24 cellular contexts compared by ENCODE assay signal in the genomic region with DNA sequence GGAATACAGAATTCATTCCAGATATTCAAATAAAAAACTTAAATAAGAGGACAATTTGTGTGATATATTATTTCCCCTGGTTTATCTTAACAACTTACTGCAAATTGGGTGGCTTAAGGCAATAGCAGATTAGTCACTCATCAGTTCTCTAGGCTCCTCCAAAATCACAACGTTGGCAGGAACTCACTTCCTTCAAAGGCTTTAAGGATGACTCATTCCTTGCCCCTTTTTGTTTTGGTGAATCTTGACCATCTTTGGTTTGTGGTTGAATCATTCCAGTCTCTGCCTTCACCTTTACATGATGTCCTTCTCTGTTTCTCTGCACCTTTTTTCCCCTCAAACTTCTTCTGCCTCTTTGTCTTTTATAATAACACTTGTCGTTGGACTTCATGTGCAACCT. TPM values are rescaled to one million over a fixed set of nuclear protein-coding genes. Genes with fewer than 3 reads are reported as not detected.
"Had no signal": no experiment of that assay in that cellular context is flagged by ENCODE, and none has a peak within 500 bp of the region (broad histone marks: within the 10 kb centered on the region; RNA-seq: fewer than 3 reads in every experiment).

No MANE protein-coding gene starts in this region.

- DNase-seq: activated CD4-positive, alpha-beta memory T cell treated with anti-CD3 and anti-CD28 coated beads, Interleukin-2, amount 10 ng/mL, durations not matched to agents 7 days and 5 days; activated CD4-positive, alpha-beta T cell treated with anti-CD3 and anti-CD28 coated beads, Interleukin-2, amount 50 U/mL, for 1 hour; activated CD4-positive, CD25-positive, alpha-beta regulatory T cell; activated gamma-delta T cell; activated naive CD4-positive, alpha-beta T cell treated with anti-CD3 and anti-CD28 coated beads for 36 hours; activated T-cell treated with anti-CD3 and anti-CD28 coated beads for 4 hours; activated T-cell treated with anti-CD3 and anti-CD28 coated beads, Interleukin-2, amount 50 U/mL, for 48 hours; brain microvascular endothelial cell; cerebellar nuclear complex; KG1; MG63; MV-4-11; NCI-H1105 treated with DMSO at 0.1 percent for 48 hours; NCI-H1436 treated with DMSO at 0.1 percent for 48 hours; NCI-H187; NCI-H2081; NCI-H446; NCI-H524; PC-9; SIG-M5; T-helper 2 cell had no signal

- H3K27ac ChIP-seq: brain microvascular endothelial cell, PC-9 had no signal

- H3K9me3 ChIP-seq: MG63 had no signal

- H3K36me3 ChIP-seq: brain microvascular endothelial cell, MG63 had no signal

- H3K4me3 ChIP-seq: MG63, PC-9 had no signal

- ATAC-seq: activated T-helper 17 cell treated with anti-CD3 and anti-CD28 coated beads, Interleukin-2, amount 50 U/mL, for 72 hours had no signal

- H3K27me3 ChIP-seq: brain microvascular endothelial cell, MG63 had no signal

RNA-seq across cellular contexts. Expression of a gene that starts 3.4 kb away (rescaled TPM):
- total RNA-seq: activated CD4-positive, alpha-beta memory T cell treated with anti-CD3 and anti-CD28 coated beads, Interleukin-2, amount 10 ng/mL, durations not matched to agents 7 days and 5 days; activated CD8-positive, alpha-beta memory T cell treated with anti-CD3 and anti-CD28 coated beads for 36 hours; activated naive CD4-positive, alpha-beta T cell treated with anti-CD3 and anti-CD28 coated beads for 36 hours; activated T-helper 17 cell treated with anti-CD3 and anti-CD28 coated beads, Interleukin-2, amount 50 U/mL, for 72 hours; cardiac septum; PC-9 had no signal

RNA-seq across cellular contexts. Expression of a gene that starts 28.0 kb away (rescaled TPM):
- total RNA-seq: activated CD4-positive, alpha-beta memory T cell treated with anti-CD3 and anti-CD28 coated beads, Interleukin-2, amount 10 ng/mL, durations not matched to agents 7 days and 5 days; activated CD8-positive, alpha-beta memory T cell treated with anti-CD3 and anti-CD28 coated beads for 36 hours; activated naive CD4-positive, alpha-beta T cell treated with anti-CD3 and anti-CD28 coated beads for 36 hours; activated T-helper 17 cell treated with anti-CD3 and anti-CD28 coated beads, Interleukin-2, amount 50 U/mL, for 72 hours; cardiac septum; PC-9 had no signal

RNA-seq across cellular contexts. Expression of a gene that starts 30.2 kb away (rescaled TPM):
- total RNA-seq: activated CD4-positive, alpha-beta memory T cell treated with anti-CD3 and anti-CD28 coated beads, Interleukin-2, amount 10 ng/mL, durations not matched to agents 7 days and 5 days; activated CD8-positive, alpha-beta memory T cell treated with anti-CD3 and anti-CD28 coated beads for 36 hours; activated naive CD4-positive, alpha-beta T cell treated with anti-CD3 and anti-CD28 coated beads for 36 hours; activated T-helper 17 cell treated with anti-CD3 and anti-CD28 coated beads, Interleukin-2, amount 50 U/mL, for 72 hours; cardiac septum; PC-9 had no signal

RNA-seq across cellular contexts. Expression of a gene that starts 52.0 kb away (rescaled TPM):
- total RNA-seq: activated CD4-positive, alpha-beta memory T cell treated with anti-CD3 and anti-CD28 coated beads, Interleukin-2, amount 10 ng/mL, durations not matched to agents 7 days and 5 days; activated CD8-positive, alpha-beta memory T cell treated with anti-CD3 and anti-CD28 coated beads for 36 hours; activated naive CD4-positive, alpha-beta T cell treated with anti-CD3 and anti-CD28 coated beads for 36 hours; activated T-helper 17 cell treated with anti-CD3 and anti-CD28 coated beads, Interleukin-2, amount 50 U/mL, for 72 hours; cardiac septum; PC-9 had no signal
